13 cellular contexts compared by ENCODE assay signal in the genomic region with DNA sequence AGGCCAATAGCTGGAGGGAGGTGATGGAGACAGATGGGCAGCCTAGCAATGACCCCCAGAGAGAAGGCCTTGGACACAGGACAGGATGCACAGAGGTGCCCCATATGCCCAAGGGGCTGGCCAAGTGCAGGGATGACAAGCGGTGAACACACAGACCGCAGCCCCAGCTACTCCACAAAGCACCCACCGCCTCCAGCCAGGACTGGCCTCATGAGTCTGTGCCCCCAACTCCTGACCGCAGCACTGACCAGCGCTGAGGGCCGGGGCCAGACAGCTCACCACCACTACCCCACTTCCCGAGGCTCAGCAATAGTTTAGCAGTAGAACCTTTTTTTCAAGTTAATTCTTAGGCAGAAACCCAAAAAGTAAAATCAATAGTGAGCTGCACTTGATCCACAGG. TPM values are rescaled to one million over a fixed set of nuclear protein-coding genes. Genes with fewer than 3 reads are reported as not detected.
"Had no signal": no experiment of that assay in that cellular context is flagged by ENCODE, and none has a peak within 500 bp of the region (broad histone marks: within the 10 kb centered on the region; RNA-seq: fewer than 3 reads in every experiment).

No MANE protein-coding gene starts in this region.

- H3K27ac ChIP-seq: adrenal gland, body of pancreas, dorsolateral prefrontal cortex, heart right ventricle, left lung had no signal

- H3K4me3 ChIP-seq: adrenal gland, body of pancreas, dorsolateral prefrontal cortex, heart right ventricle, left lung had no signal

- H3K36me3 ChIP-seq: adrenal gland, heart right ventricle, left lung had no signal

- DNase-seq: activated B cell treated with CpG ODN at 0.5 μM for 24 hours; activated CD4-positive, alpha-beta T cell treated with anti-CD3 and anti-CD28 coated beads, Interleukin-2, amount 10 ng/mL, durations not matched to agents 7 days and 5 days; activated naive CD4-positive, alpha-beta T cell treated with anti-CD3 and anti-CD28 coated beads, Interleukin-2, amount 50 U/mL, for 16 hours; adrenal gland; body of pancreas; dorsolateral prefrontal cortex; foreskin melanocyte; heart right ventricle; left lung; stimulated activated CD4-positive, alpha-beta T cell treated with anti-CD3 and anti-CD28 coated beads, Interleukin-2, amount 100 ng/mL, for 48 hours; stimulated activated naive CD8-positive, alpha-beta T cell treated with anti-CD3 and anti-CD28 coated beads, Interleukin-15, amount 100 ng/mL, for 72 hours had no signal

- ATAC-seq: body of pancreas; heart right ventricle; left lung; stimulated activated naive CD8-positive, alpha-beta T cell treated with anti-CD3 and anti-CD28 coated beads, Interleukin-15, amount 100 ng/mL, for 72 hours had no signal

- H3K27me3 ChIP-seq: adrenal gland, body of pancreas, dorsolateral prefrontal cortex had no signal

- H3K4me1 ChIP-seq: body of pancreas, heart right ventricle, left lung had no signal

RNA-seq across cellular contexts. Expression of gene ROR2, which starts 14.2 kb away (rescaled TPM):
- total RNA-seq: activated B cell treated with CpG ODN at 0.5 μM for 24 hours; activated CD8-positive, alpha-beta memory T cell treated with anti-CD3 and anti-CD28 coated beads for 36 hours; activated T-helper 2 cell treated with anti-CD3 and anti-CD28 coated beads, Interferon-gamma antibody, Interleukin-2, Interleukin-4, amounts not matched to agents 10 μg/mL and 5 μg/mL and 100 μg/mL, durations not matched to agents 14 hours and 24 hours and 36 hours had no signal
